In genomic region chr22:46377566-46378498, GRCh38 we compare ENCODE assay signal across 1 cellular context.
TF ChIP-seq lines count a peak whose summit lies in the region.

No MANE protein-coding gene starts in this region.

TF ChIP-seq in HepG2, 621 proteins besides CTCF, POLR2A, EP300 and RAD21 (continued from another document and continues in another):
- TF ChIP-seq ZNF687 (CRISPR knock-in tag; IDR thresholded peaks at IDR 0.05): peak; percentile 85
- no peak for TF ChIP-seq ZSCAN22 (CRISPR knock-in tag; IDR thresholded peaks at IDR 0.05)
- peak; percentile 82 for TF ChIP-seq PATZ1 (CRISPR knock-in tag; IDR thresholded peaks at IDR 0.05)
- no peak for TF ChIP-seq HNRNPUL1 (IDR thresholded peaks at IDR 0.05; ENCODE audit: low read depth, low read length)
- no peak for TF ChIP-seq MBNL3 (CRISPR knock-in tag; conservative IDR thresholded peaks at IDR 0.05)
- no peak for TF ChIP-seq ZNF597 (CRISPR knock-in tag; IDR thresholded peaks at IDR 0.05)
- TF ChIP-seq TEAD2 (CRISPR knock-in tag; IDR thresholded peaks at IDR 0.05): no peak
- no peak for TF ChIP-seq ZNF326 (CRISPR knock-in tag; IDR thresholded peaks at IDR 0.05; ENCODE audit: borderline replicate concordance)
- TF ChIP-seq DPF2 (CRISPR knock-in tag; IDR thresholded peaks at IDR 0.05; ENCODE audit: borderline replicate concordance, low read depth): peak; percentile 85; the same call in 1 of the 2 replicates
- no peak for TF ChIP-seq ZNF567 (CRISPR knock-in tag; IDR thresholded peaks at IDR 0.05; ENCODE audit: borderline replicate concordance)
- no peak for TF ChIP-seq ZNF367 (CRISPR knock-in tag; IDR thresholded peaks at IDR 0.05; ENCODE audit: borderline replicate concordance)
- no peak for TF ChIP-seq BHLHE40 (IDR thresholded peaks at IDR 0.05; ENCODE audit: low read length)
- 0 out of 2 replicates have a peak, but pooled peaks have one; percentile 72 for TF ChIP-seq PCBP1 (IDR thresholded peaks at IDR 0.05; ENCODE audit: borderline replicate concordance, low read depth, low read length)
- TF ChIP-seq ZNF749 (CRISPR knock-in tag; IDR thresholded peaks at IDR 0.05; ENCODE audit: borderline replicate concordance): no peak
- peak; percentile 53; the same call in 1 of the 2 replicates for TF ChIP-seq ZNF124 (CRISPR knock-in tag; IDR thresholded peaks at IDR 0.05)
- TF ChIP-seq SKI (IDR thresholded peaks at IDR 0.05; ENCODE audit: partially characterized antibody): peak; percentile 89
- no peak for TF ChIP-seq ZNF33A (CRISPR knock-in tag; IDR thresholded peaks at IDR 0.05; ENCODE audit: borderline replicate concordance)
- TF ChIP-seq ZEB1 (IDR thresholded peaks at IDR 0.05; ENCODE audit: insufficient replicate concordance, low read depth): peak; percentile 91
- TF ChIP-seq ZNF660 (CRISPR knock-in tag; IDR thresholded peaks at IDR 0.05; ENCODE audit: borderline replicate concordance, low read depth): no peak
- TF ChIP-seq ZNF691 (CRISPR knock-in tag; IDR thresholded peaks at IDR 0.05; ENCODE audit: borderline replicate concordance, low read depth): no peak; the same call in none of the 2 replicates
- TF ChIP-seq GLMP (CRISPR knock-in tag; IDR thresholded peaks at IDR 0.05; ENCODE audit: borderline replicate concordance): no peak
- no peak for TF ChIP-seq ATF7-NPFF (CRISPR knock-in tag; IDR thresholded peaks at IDR 0.05; ENCODE audit: low read depth)
- TF ChIP-seq ARID3A (IDR thresholded peaks at IDR 0.05; ENCODE audit: low read depth, low read length): peak; percentile 25; the same call in 1 of the 2 replicates
- TF ChIP-seq ZNF101 (CRISPR knock-in tag; IDR thresholded peaks at IDR 0.05; ENCODE audit: borderline replicate concordance, low read depth): no peak
- TF ChIP-seq ZMAT5 (CRISPR knock-in tag; IDR thresholded peaks at IDR 0.05; ENCODE audit: borderline replicate concordance, low read depth): no peak
- no peak for TF ChIP-seq HHEX (CRISPR knock-in tag; IDR thresholded peaks at IDR 0.05)
- TF ChIP-seq ETS1 (CRISPR knock-in tag; IDR thresholded peaks at IDR 0.05): no peak
- no peak; the same call in 1 of the 2 replicates for TF ChIP-seq ZNF790 (CRISPR knock-in tag; IDR thresholded peaks at IDR 0.05; ENCODE audit: borderline replicate concordance)
- TF ChIP-seq ZNF546 (CRISPR knock-in tag; conservative IDR thresholded peaks at IDR 0.05): no peak
- TF ChIP-seq REPIN1 (CRISPR knock-in tag; IDR thresholded peaks at IDR 0.05; ENCODE audit: borderline replicate concordance, low read depth): peak; percentile 55; the same call in 1 of the 2 replicates
- TF ChIP-seq ZNF10 (CRISPR knock-in tag; IDR thresholded peaks at IDR 0.05; ENCODE audit: borderline replicate concordance, low read depth): no peak
- TF ChIP-seq HNRNPL (IDR thresholded peaks at IDR 0.05; ENCODE audit: low read depth, low read length): peak; percentile 97
- peak; percentile 48; the same call in 1 of the 2 replicates for TF ChIP-seq ZBTB25 (CRISPR knock-in tag; IDR thresholded peaks at IDR 0.05)
- TF ChIP-seq ZNF709 (CRISPR knock-in tag; IDR thresholded peaks at IDR 0.05): no peak
- no peak for TF ChIP-seq RBM39 (IDR thresholded peaks at IDR 0.05; ENCODE audit: low read depth, low read length, poor library complexity, severe bottlenecking)
- TF ChIP-seq ZNF256 (CRISPR knock-in tag; conservative IDR thresholded peaks at IDR 0.05): no peak
- TF ChIP-seq ZFP36L2 (CRISPR knock-in tag; IDR thresholded peaks at IDR 0.05): no peak
- TF ChIP-seq NFKBIZ (CRISPR knock-in tag; IDR thresholded peaks at IDR 0.05): peak; percentile 59; the same call in 1 of the 2 replicates
- TF ChIP-seq PRDM15 (CRISPR knock-in tag; IDR thresholded peaks at IDR 0.05): no peak
- TF ChIP-seq ZBTB26 (CRISPR knock-in tag; IDR thresholded peaks at IDR 0.05; ENCODE audit: borderline replicate concordance): no peak
- peak in 1 of 2 experiments; percentile 70; a peak in 1 of 4 replicates for TF ChIP-seq KLF16 (CRISPR knock-in tag; IDR thresholded peaks at IDR 0.05)
- TF ChIP-seq ZFY (CRISPR knock-in tag; IDR thresholded peaks at IDR 0.05): peak; percentile 73; the same call in 1 of the 2 replicates
- peak; percentile 58; the same call in 1 of the 2 replicates for TF ChIP-seq HNF4G (IDR thresholded peaks at IDR 0.05; ENCODE audit: borderline replicate concordance, low read depth, low read length)
- TF ChIP-seq HNF4G (CRISPR knock-in tag; IDR thresholded peaks at IDR 0.05; ENCODE audit: borderline replicate concordance, low read depth): peak; percentile 67; the same call in 1 of the 2 replicates
